In the genomic region with DNA sequence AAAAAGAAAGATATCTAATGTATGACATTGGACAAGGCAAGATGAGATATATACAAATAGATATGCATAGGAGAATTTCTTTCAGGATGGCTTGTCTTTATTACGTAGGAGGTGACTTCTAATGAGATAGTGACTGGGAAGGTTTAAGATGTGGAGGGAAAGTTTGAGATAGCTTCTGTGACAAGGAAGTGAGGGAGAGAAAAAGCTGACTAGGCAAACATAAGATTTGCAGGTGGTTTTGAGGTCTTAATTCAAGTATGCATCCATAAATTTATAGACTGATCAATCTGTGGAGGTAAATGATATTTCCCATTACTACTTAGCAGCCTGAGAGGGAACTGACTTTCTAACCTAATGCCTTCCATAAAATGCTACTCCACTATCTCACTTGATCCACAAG, we compare ENCODE assay signal across 8 cellular contexts. TPM values are rescaled to one million over a fixed set of nuclear protein-coding genes. Genes with fewer than 3 reads are reported as not detected.
"Had no signal": no experiment of that assay in that cellular context is flagged by ENCODE, and none has a peak within 500 bp of the region (broad histone marks: within the 10 kb centered on the region; RNA-seq: fewer than 3 reads in every experiment).

No MANE protein-coding gene starts in this region.

- FAIRE-seq: GM12878, GM12891, GM12892, GM18507, GM19239 had no signal

- ATAC-seq: GM12878 had no signal

- DNase-seq: GDM1, GF-D8 had no signal

- H3K4me3 ChIP-seq: GM12878 had no signal

RNA-seq across cellular contexts. Expression of a gene that starts 29.0 kb away (rescaled TPM):
- total RNA-seq: G401, GM12878 had no signal
- polyA plus RNA-seq: GM12878 had no signal

RNA-seq across cellular contexts. Expression of a gene that starts 51.3 kb away (rescaled TPM):
- total RNA-seq: G401, GM12878 had no signal
- polyA plus RNA-seq: GM12878 had no signal
